20 cellular contexts compared by ENCODE assay signal in the genomic region with DNA sequence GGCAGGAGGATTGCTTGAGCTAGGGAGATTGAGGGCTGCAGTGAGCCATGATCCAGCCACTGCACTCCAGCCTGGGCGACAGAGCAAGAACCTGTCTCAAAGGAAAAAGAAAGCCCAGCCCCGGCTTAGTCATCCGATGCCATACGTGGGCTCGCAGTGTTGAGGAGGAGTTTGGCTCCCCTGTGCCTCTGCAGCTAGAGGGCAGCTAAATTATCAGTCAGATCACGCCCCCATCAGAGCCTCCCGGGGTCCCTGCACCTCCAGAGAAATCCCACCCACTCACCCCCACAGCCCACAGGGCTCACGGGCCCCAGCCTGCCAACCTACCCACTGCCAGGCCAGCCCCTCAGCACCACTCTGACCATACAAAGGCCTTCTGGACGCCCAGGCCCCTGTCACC. TPM values are rescaled to one million over a fixed set of nuclear protein-coding genes. Genes with fewer than 3 reads are reported as not detected.
A peak's percentile ranks its signal among the peaks of the same experiment; 100 is the strongest.
DNase-seq lines count a peak whose midpoint lies in the region; ATAC-seq and TF ChIP-seq lines count a peak whose summit lies in the region.
"Had no signal": no experiment of that assay in that cellular context is flagged by ENCODE, and none has a peak within 500 bp of the region (broad histone marks: within the 10 kb centered on the region; RNA-seq: fewer than 3 reads in every experiment).

No MANE protein-coding gene starts in this region.

- H2BK120ac ChIP-seq in IMR-90 (ENCODE audit: low read depth, low read length) = no peak overlapping the region

- POLR2A ChIA-PET in IMR-90 (lab: Charles Lee; ENCODE audit: unreplicated experiment) = no interaction called here

- intact Hi-C loops in IMR-90 (cut with micrococcal nuclease) (no loop called here), mammary epithelial cell (cut with micrococcal nuclease) (no loop called here)

- peak overlapping the region; percentile 21 for H2AFZ ChIP-seq in IMR-90 (replicated peaks; ENCODE audit: low read length, poor library complexity)
- H2AFZ ChIP-seq in mammary epithelial cell (ENCODE audit: low read depth, low read length) = no peak overlapping the region
- H2AFZ ChIP-seq in MM.1S (ENCODE audit: low read length) = no peak overlapping the region

- no peak for TF ChIP-seq RAD21 in IMR-90 (IDR thresholded peaks at IDR 0.05; ENCODE audit: low read length)

- TF ChIP-seq CTCF in IMR-90 (conservative IDR thresholded peaks at IDR 0.05; ENCODE audit: low read depth, low read length) (no peak), mammary epithelial cell (conservative IDR thresholded peaks at IDR 0.05 in 1 of 2, IDR thresholded peaks at IDR 0.05 in 1 of 2; ENCODE audit: extremely low read depth in 1 of 2, insufficient read depth in 1 of 2, low read depth in 1 of 2, low read length in 2 of 2) (no peak), foreskin keratinocyte (conservative IDR thresholded peaks at IDR 0.05) (no peak), MM.1S (IDR thresholded peaks at IDR 0.05; ENCODE audit: low read length) (no peak), upper lobe of left lung (IDR thresholded peaks at IDR 0.05) (no peak)

- H3K79me2 ChIP-seq in mammary epithelial cell (ENCODE audit: insufficient read depth, low read length) (no peaks in the 10 kb centered on the region), MM.1S (ENCODE audit: low read length) (no peaks in the 10 kb centered on the region)

- no peak overlapping the region for H3K18ac ChIP-seq in IMR-90 (ENCODE audit: low read depth, low read length)

- H3K14ac ChIP-seq in IMR-90 (replicated peaks; ENCODE audit: low read depth, low read length) = no peak overlapping the region

- H3K23ac ChIP-seq in IMR-90 (ENCODE audit: low read depth, low read length) = no peak overlapping the region

- H3K9me3 ChIP-seq in IMR-90 (ENCODE audit: control insufficient read depth, insufficient read depth, low read length) (no peaks in the 10 kb centered on the region), mammary epithelial cell (replicated peaks; ENCODE audit: insufficient read depth, low read length) (no peaks in the 10 kb centered on the region), MM.1S (replicated peaks; ENCODE audit: insufficient read depth, low read length) (no peaks in the 10 kb centered on the region), upper lobe of left lung (no peaks in the 10 kb centered on the region)
- H3K9me3 ChIP-seq: A549, HAP-1, SJSA1 had no signal

- no peak overlapping the region for H2BK20ac ChIP-seq in IMR-90 (ENCODE audit: low read depth, low read length)

- no peak for TF ChIP-seq EP300 in upper lobe of left lung (IDR thresholded peaks at IDR 0.05)

- no peaks in the 10 kb centered on the region for H3F3A ChIP-seq in MM.1S (ENCODE audit: insufficient read depth, low read length)

- H3K4ac ChIP-seq in IMR-90 (ENCODE audit: low read depth, low read length) = no peak overlapping the region

- peak; percentile 42 for DNase-seq in A172 (ENCODE audit: low spot score)
- DNase-seq in IMR-90 = no peak
- DNase-seq in mammary epithelial cell = peak; percentile 34
- DNase-seq in foreskin keratinocyte = no peak
- no peak for DNase-seq in cerebellar cortex (ENCODE audit: low spot score)
- DNase-seq in MM.1S = no peak
- DNase-seq in upper lobe of left lung = no peak
- DNase-seq: C1 segment of cervical spinal cord, DMS 273 treated with DMSO at 0.1 percent for 48 hours, GDM1, NCI-H1436, NCI-H2029 treated with DMSO at 0.1 percent for 48 hours, NCI-H2171 treated with DMSO at 0.1 percent for 48 hours, NCI-H748 treated with DMSO at 0.1 percent for 48 hours, OCI-M1 had no signal

- H2AK5ac ChIP-seq in IMR-90 (ENCODE audit: low read depth, low read length) = no peak overlapping the region

- H3K36me3 ChIP-seq in IMR-90 (ENCODE audit: control insufficient read depth, insufficient read depth, low read length) = peaks cover 75% of the 10 kb centered on the region
- H3K36me3 ChIP-seq in mammary epithelial cell (ENCODE audit: insufficient read depth, low read length) = peaks cover 11% of the 10 kb centered on the region
- H3K36me3 ChIP-seq in MM.1S (replicated peaks; ENCODE audit: insufficient read depth, low read length) = peaks cover 4% of the 10 kb centered on the region; the same call in 1 of the 2 replicates
- H3K36me3 ChIP-seq in upper lobe of left lung = peaks cover 20 to 100% (median 85%) of the 10 kb centered on the region in 4 donors

- no peak overlapping the region for H4K8ac ChIP-seq in IMR-90 (ENCODE audit: low read depth in 2 of 2, low read length in 2 of 2)

- no peaks in the 10 kb centered on the region for H3K27me3 ChIP-seq in IMR-90 (ENCODE audit: control insufficient read depth, insufficient read depth, low read length)
- no peaks in the 10 kb centered on the region for H3K27me3 ChIP-seq in mammary epithelial cell (ENCODE audit: insufficient read depth, low read length)
- H3K27me3 ChIP-seq in foreskin keratinocyte = no peaks in the 10 kb centered on the region
- no peaks in the 10 kb centered on the region for H3K27me3 ChIP-seq in MM.1S (replicated peaks; ENCODE audit: insufficient read depth, low read length)
- H3K27me3 ChIP-seq in upper lobe of left lung = no peaks in the 10 kb centered on the region
- H3K27me3 ChIP-seq: SJSA1 had no signal

- H4K91ac ChIP-seq in IMR-90 (ENCODE audit: insufficient read depth, low read depth, low read length) = no peak overlapping the region

- WGBS in IMR-90 (ENCODE audit: extremely low coverage in 2 of 2, insufficient read length in 1 of 2), 2 experiments = 75% methylated on average over 7 of the region's 9 CpGs; no CpG with 5 or more reads in 1 of the 2 experiments
- WGBS in mammary epithelial cell (ENCODE audit: low coverage, missing lambda C conversion rate) = 14% methylated on average over 6 of the region's 9 CpGs
- WGBS in upper lobe of left lung, 2 donors = 89 to 92% methylated on average over 6 to 9 of the region's 9 CpGs

- no peak overlapping the region for H2AK9ac ChIP-seq in IMR-90 (replicated peaks; ENCODE audit: low read depth, low read length, poor library complexity)

- no peak overlapping the region for H4K5ac ChIP-seq in IMR-90 (ENCODE audit: low read depth, low read length)

- H3K4me2 ChIP-seq in IMR-90 (ENCODE audit: low read depth, low read length) = no peak overlapping the region
- no peak overlapping the region for H3K4me2 ChIP-seq in mammary epithelial cell (ENCODE audit: insufficient read depth, low read depth, low read length)
- no peak overlapping the region for H3K4me2 ChIP-seq in MM.1S (ENCODE audit: low read depth, low read length)
- H3K4me2 ChIP-seq: A549 had no signal

- in situ Hi-C loops in IMR-90 (cut with MboI; ENCODE audit: low sequenced_read_pairs) (no loop called here), mammary epithelial cell (cut with MboI; ENCODE audit: low sequenced_read_pairs in 2 of 2) (loop anchor here in 1 of 2 donors (25.0 kb wide), 1 partner anchor 186 kb away; a partner anchor contains a TSS)

- H3K9me2 ChIP-seq in MM.1S (replicated peaks; ENCODE audit: insufficient read depth, low read length) = no peaks in the 10 kb centered on the region

- H3K9ac ChIP-seq in IMR-90 (ENCODE audit: low read depth, low read length) = no peak overlapping the region
- no peak overlapping the region for H3K9ac ChIP-seq in mammary epithelial cell (ENCODE audit: insufficient read depth, low read length)
- no peak overlapping the region for H3K9ac ChIP-seq in MM.1S (ENCODE audit: low read length)

- H3K56ac ChIP-seq in IMR-90 (ENCODE audit: extremely low read depth, insufficient read depth, low read length) = no peak overlapping the region

- H3K4me3 ChIP-seq in IMR-90 (ENCODE audit: insufficient read depth, low read depth, low read length) = no peak overlapping the region
- H3K4me3 ChIP-seq in mammary epithelial cell (replicated peaks in 1 of 3; ENCODE audit: insufficient read depth in 1 of 3, low read depth in 2 of 3, low read length in 3 of 3) = no peak overlapping the region
- H3K4me3 ChIP-seq in MM.1S (ENCODE audit: low read length) = no peak overlapping the region
- no peak overlapping the region for H3K4me3 ChIP-seq in upper lobe of left lung
- H3K4me3 ChIP-seq: A549, HAP-1, SJSA1 had no signal

- no peaks in the 10 kb centered on the region for H3K9me1 ChIP-seq in IMR-90 (ENCODE audit: insufficient read depth, low read length)

- H2BK5ac ChIP-seq in IMR-90 (ENCODE audit: low read depth, low read length, poor library complexity, severe bottlenecking) = no peak overlapping the region

- TF ChIP-seq POLR2A in IMR-90 (IDR thresholded peaks at IDR 0.05; ENCODE audit: low read depth, low read length) (no peak), upper lobe of left lung (IDR thresholded peaks at IDR 0.05) (no peak)

- dilution Hi-C loops in IMR-90 (cut with HindIII; ENCODE audit: low sequenced_read_pairs, unreplicated experiment) (no loop called here), mammary epithelial cell (cut with HindIII; ENCODE audit: low sequenced_read_pairs) (no loop called here)

- CTCF ChIA-PET in IMR-90 (lab: Yijun Ruan, JAX) (no interaction called here), mammary epithelial cell (lab: Charles Lee; ENCODE audit: low non-redundant PET) (no interaction called here)

- H3K4me1 ChIP-seq in IMR-90 (ENCODE audit: control insufficient read depth, insufficient read depth, low read length) (no peaks in the 10 kb centered on the region), mammary epithelial cell (ENCODE audit: insufficient read depth, low read length) (peaks cover 6% of the 10 kb centered on the region), foreskin keratinocyte (no peaks in the 10 kb centered on the region), MM.1S (ENCODE audit: low read length) (no peaks in the 10 kb centered on the region), upper lobe of left lung (no peaks in the 10 kb centered on the region)
- H3K4me1 ChIP-seq: A549, HAP-1, SJSA1 had no signal

- H4K20me1 ChIP-seq in IMR-90 (ENCODE audit: insufficient read depth, low read length) (no peaks in the 10 kb centered on the region; the same call in 1 of the 2 replicates), mammary epithelial cell (ENCODE audit: insufficient read depth, low read length) (no peaks in the 10 kb centered on the region), MM.1S (ENCODE audit: insufficient read depth, low read length) (no peaks in the 10 kb centered on the region)

- H3K27ac ChIP-seq in IMR-90 (ENCODE audit: insufficient read depth, low read length) = no peak overlapping the region
- H3K27ac ChIP-seq in mammary epithelial cell (ENCODE audit: insufficient read depth, low read depth, low read length) = no peak overlapping the region
- no peak overlapping the region for H3K27ac ChIP-seq in foreskin keratinocyte
- no peak overlapping the region for H3K27ac ChIP-seq in MM.1S (ENCODE audit: low read length)
- no peak overlapping the region for H3K27ac ChIP-seq in upper lobe of left lung
- H3K27ac ChIP-seq: A549, HL-60, SJSA1 had no signal

- H3K79me1 ChIP-seq in IMR-90 (ENCODE audit: low read depth in 1 of 2, low read length in 2 of 2) = peaks cover 0 to 7% of the 10 kb centered on the region in 2 experiments; a peak in 1 of 4 replicates

- BruUV-seq in IMR-90 (replicated peaks; lab: Mats Ljungman, UMichigan) (no TSS peak), mammary epithelial cell (replicated peaks; lab: Mats Ljungman, UMichigan) (no TSS peak)

- no peak; the same call in 1 of the 2 replicates for ATAC-seq in IMR-90 (ENCODE audit: low read depth)
- peak; percentile 23 for ATAC-seq in foreskin keratinocyte
- no peak for ATAC-seq in upper lobe of left lung (ENCODE audit: low FRiP score in 2 of 2)
- no peak for ATAC-seq in HG02623 (IDR thresholded peaks at IDR 0.05; ENCODE audit: unreplicated experiment)

- H2BK15ac ChIP-seq in IMR-90 (ENCODE audit: low read depth, low read length) = no peak overlapping the region

RNA-seq across cellular contexts. Expression of a gene that starts 27.6 kb away (rescaled TPM):
- total RNA-seq in A172 (2014; rRNA removed; shearing (Covaris generic)) = 23.8 and 24.0 TPM in 2 replicates
- total RNA-seq in IMR-90 (2012; rRNA removed) (21.7 and 24.6 TPM in 2 replicates), mammary epithelial cell (10 to 100 TPM; 39.7 to 44.5 TPM), foreskin keratinocyte (15.3 TPM in 2 replicates), upper lobe of left lung (100 to 1,000 TPM in 2 of 6 donors, 10 to 100 TPM in 4; 42.3 to 166 (median 64.2) TPM)
- polyA plus RNA-seq in IMR-90 (2012; rRNA removed) (31.1 and 35.5 TPM in 2 replicates), mammary epithelial cell (11.1 TPM), foreskin keratinocyte (6.9 and 7.3 TPM in 2 replicates)
- 16.9 and 22.3 TPM in 2 replicates for polyA plus RNA-seq in IMR-90 (2012; cell fraction: cytosol; rRNA removed)
- 69.1 and 140 TPM in 2 replicates for polyA plus RNA-seq in IMR-90 (2012; cell fraction: nucleus; rRNA removed; ENCODE audit: low replicate concordance)
- polyA minus RNA-seq in mammary epithelial cell = 19.0 TPM

RNA-seq across cellular contexts. Expression of a gene that starts 28.0 kb away (rescaled TPM):
- total RNA-seq in A172 (2014; rRNA removed; shearing (Covaris generic)) = 24.0 and 34.2 TPM in 2 replicates
- total RNA-seq in IMR-90 (2012; rRNA removed) = 35.8 and 38.3 TPM in 2 replicates
- 33.2 and 38.6 TPM in 2 replicates for polyA plus RNA-seq in IMR-90 (2012; rRNA removed)
- 38.4 and 43.2 TPM in 2 replicates for polyA plus RNA-seq in IMR-90 (2012; cell fraction: cytosol; rRNA removed)
- 120 and 147 TPM in 2 replicates for polyA plus RNA-seq in IMR-90 (2012; cell fraction: nucleus; rRNA removed; ENCODE audit: low replicate concordance)
- 10 to 100 TPM; 23.3 to 48.1 TPM for total RNA-seq in mammary epithelial cell
- polyA plus RNA-seq in mammary epithelial cell = 29.2 TPM
- 22.2 TPM for polyA minus RNA-seq in mammary epithelial cell
- 37.4 and 37.8 TPM in 2 replicates for total RNA-seq in foreskin keratinocyte
- 28.9 and 32.4 TPM in 2 replicates for polyA plus RNA-seq in foreskin keratinocyte
- 10 to 100 TPM; 22.6 to 62.9 (median 42.6) TPM for total RNA-seq in upper lobe of left lung

RNA-seq across cellular contexts. Expression of a gene that starts 57.2 kb away (rescaled TPM):
- total RNA-seq in A172 (2014; rRNA removed; shearing (Covaris generic)) = 62.1 and 84.0 TPM in 2 replicates
- total RNA-seq in IMR-90 (2012; rRNA removed) (23.5 and 32.8 TPM in 2 replicates), mammary epithelial cell (100 to 1,000 TPM in 1 of 2 donors, 10 to 100 TPM in 1; 67.5 to 109 TPM), foreskin keratinocyte (67.7 and 80.2 TPM in 2 replicates), upper lobe of left lung (100 to 1,000 TPM in 2 of 6 donors, 10 to 100 TPM in 4; 60.8 to 182 (median 88.0) TPM)
- polyA plus RNA-seq in IMR-90 (2012; rRNA removed) (33.2 and 44.3 TPM in 2 replicates), mammary epithelial cell (49.6 TPM), foreskin keratinocyte (23.9 and 25.9 TPM in 2 replicates)
- 36.4 and 38.8 TPM in 2 replicates for polyA plus RNA-seq in IMR-90 (2012; cell fraction: cytosol; rRNA removed)
- 32.4 and 42.5 TPM in 2 replicates for polyA plus RNA-seq in IMR-90 (2012; cell fraction: nucleus; rRNA removed; ENCODE audit: low replicate concordance)
- polyA minus RNA-seq in mammary epithelial cell = 14.5 TPM

Comparison
In these comparisons a context has a peak if more than half of its experiments do, and no peak if none do; other contexts are left out.
1. DNase-seq: peak in A172 (single experiment) and mammary epithelial cell (single experiment); none in IMR-90 (single experiment), foreskin keratinocyte (0 of 2), cerebellar cortex (single experiment), MM.1S (single experiment) and upper lobe of left lung (0 of 2).